In the genomic region with DNA sequence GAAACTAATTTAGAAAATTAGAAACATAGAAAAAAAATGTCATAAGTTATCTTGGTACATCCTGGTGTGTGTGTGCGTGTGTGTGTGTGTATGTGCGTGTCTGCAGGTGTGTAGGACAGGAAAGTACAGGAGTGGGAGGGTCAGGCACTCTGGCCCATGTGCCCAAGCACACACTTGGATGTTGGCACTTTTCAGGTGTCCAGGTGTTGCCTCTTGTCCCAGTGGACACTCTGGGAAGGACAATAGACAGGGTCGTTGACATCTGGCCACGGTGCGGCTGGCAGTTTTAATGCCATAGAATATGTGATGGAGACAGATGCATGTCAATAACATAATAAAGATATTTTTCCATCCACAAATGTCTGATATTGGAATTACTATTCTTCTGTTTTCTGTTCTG, we compare ENCODE assay signal across 36 cellular contexts.
"Had no signal": no experiment of that assay in that cellular context is flagged by ENCODE, and none has a peak within 500 bp of the region (broad histone marks: within the 10 kb centered on the region; RNA-seq: fewer than 3 reads in every experiment).

No MANE protein-coding gene starts in this region.

- H3K27ac ChIP-seq: ascending aorta, cardiac muscle cell, VCaP had no signal

- H3K4me1 ChIP-seq: ascending aorta had no signal

- H3K27ac Mint-ChIP-seq: activated B cell treated with CpG ODN at 0.5 μM for 24 hours; activated CD4-positive, alpha-beta memory T cell treated with anti-CD3 and anti-CD28 coated beads for 36 hours; activated CD4-positive, alpha-beta T cell treated with anti-CD3 and anti-CD28 coated beads, Interleukin-2, amount 10 ng/mL, durations not matched to agents 24 days and 14 days; activated CD8-positive, alpha-beta T cell treated with anti-CD3 and anti-CD28 coated beads for 36 hours; activated naive CD4-positive, alpha-beta T cell treated with anti-CD3 and anti-CD28 coated beads, Interleukin-2, amount 10 ng/mL, durations not matched to agents 7 days and 5 days; activated naive CD4-positive, alpha-beta T cell treated with anti-CD3 and anti-CD28 coated beads, Interleukin-2, amount 50 U/mL, for 24 hours; activated naive CD8-positive, alpha-beta T cell; activated naive CD8-positive, alpha-beta T cell treated with anti-CD3 and anti-CD28 coated beads, Interleukin-2, amount 10 ng/mL, durations not matched to agents 7 days and 5 days; activated naive CD8-positive, alpha-beta T cell treated with anti-CD3 and anti-CD28 coated beads, Interleukin-2, amount 50 U/mL, for 24 hours; activated T-cell treated with anti-CD3 and anti-CD28 coated beads, Interleukin-2, amount 50 U/mL, for 24 hours; activated T-helper 2 cell treated with anti-CD3 and anti-CD28 coated beads, Interferon-gamma antibody, Interleukin-2, Interleukin-4, amounts not matched to agents 10 μg/mL and 5 μg/mL and 100 μg/mL, durations not matched to agents 14 hours and 24 hours and 36 hours; brain; T-helper 1 cell treated with Interleukin-12 subunit alpha and Interleukin-12 subunit beta and Interleukin-4 antibody, amounts not matched to agents 30 μg/mL and 1 μg/mL, for 36 hours; T-helper 2 cell treated with Interferon-gamma antibody and Interleukin-4, amounts not matched to agents 5 μg/mL and 100 μg/mL, for 36 hours had no signal

- H3K4me3 Mint-ChIP-seq: activated B cell treated with CpG ODN at 0.5 μM for 24 hours; activated CD4-positive, alpha-beta memory T cell treated with anti-CD3 and anti-CD28 coated beads for 36 hours; activated CD4-positive, alpha-beta T cell treated with anti-CD3 and anti-CD28 coated beads, Interleukin-2, amount 10 ng/mL, durations not matched to agents 24 days and 14 days; activated CD8-positive, alpha-beta T cell treated with anti-CD3 and anti-CD28 coated beads for 36 hours; activated naive CD4-positive, alpha-beta T cell treated with anti-CD3 and anti-CD28 coated beads, Interleukin-2, amount 10 ng/mL, durations not matched to agents 7 days and 5 days; activated naive CD4-positive, alpha-beta T cell treated with anti-CD3 and anti-CD28 coated beads, Interleukin-2, amount 50 U/mL, for 24 hours; activated naive CD8-positive, alpha-beta T cell; activated naive CD8-positive, alpha-beta T cell treated with anti-CD3 and anti-CD28 coated beads, Interleukin-2, amount 10 ng/mL, durations not matched to agents 7 days and 5 days; activated naive CD8-positive, alpha-beta T cell treated with anti-CD3 and anti-CD28 coated beads, Interleukin-2, amount 50 U/mL, for 24 hours; activated T-cell treated with anti-CD3 and anti-CD28 coated beads, Interleukin-2, amount 50 U/mL, for 24 hours; brain; central memory CD8-positive, alpha-beta T cell; T-helper 1 cell treated with Interleukin-12 subunit alpha and Interleukin-12 subunit beta and Interleukin-4 antibody, amounts not matched to agents 30 μg/mL and 1 μg/mL, for 36 hours; T-helper 2 cell treated with Interferon-gamma antibody and Interleukin-4, amounts not matched to agents 5 μg/mL and 100 μg/mL, for 36 hours had no signal

- H3K4me3 ChIP-seq: ascending aorta, cardiac muscle cell had no signal

- H3K27me3 ChIP-seq: ascending aorta had no signal

- DNase-seq: activated B cell treated with CpG ODN at 0.5 μM for 24 hours; activated CD4-positive, alpha-beta memory T cell treated with anti-CD3 and anti-CD28 coated beads for 36 hours; activated CD4-positive, alpha-beta T cell treated with anti-CD3 and anti-CD28 coated beads for 4 hours; activated CD4-positive, alpha-beta T cell treated with anti-CD3 and anti-CD28 coated beads, Interleukin-2, amount 10 ng/mL, durations not matched to agents 24 days and 14 days; activated CD4-positive, alpha-beta T cell treated with anti-CD3 and anti-CD28 coated beads, Interleukin-2, amount 50 U/mL, for 1 hour; activated CD4-positive, alpha-beta T cell treated with anti-CD3 and anti-CD28 coated beads, Interleukin-2, amount 50 U/mL, for 4 hours; activated CD4-positive, CD25-positive, alpha-beta regulatory T cell treated with anti-CD3 and anti-CD28 coated beads, Interleukin-2, amount 50 U/mL, for 72 hours; activated CD8-positive, alpha-beta memory T cell treated with anti-CD3 and anti-CD28 coated beads, Interleukin-2, amount 50 U/mL, for 4 hours; activated CD8-positive, alpha-beta T cell treated with anti-CD3 and anti-CD28 coated beads for 36 hours; activated effector memory CD4-positive, alpha-beta T cell treated with Interleukin-2 at 50 U/mL for 16 hours; activated gamma-delta T cell; activated naive CD4-positive, alpha-beta T cell treated with anti-CD3 and anti-CD28 coated beads, Interleukin-2, amount 10 ng/mL, durations not matched to agents 7 days and 5 days; activated naive CD4-positive, alpha-beta T cell treated with Interleukin-2 at 50 U/mL for 16 hours; activated naive CD8-positive, alpha-beta T cell treated with anti-CD3 and anti-CD28 coated beads, Interleukin-2, amount 10 ng/mL, durations not matched to agents 7 days and 5 days; activated naive CD8-positive, alpha-beta T cell treated with anti-CD3 and anti-CD28 coated beads, Interleukin-2, amount 50 U/mL, for 24 hours; activated T-cell treated with anti-CD3 and anti-CD28 coated beads, Interleukin-2, amount 50 U/mL, for 24 hours; activated T-cell treated with anti-CD3 and anti-CD28 coated beads, Interleukin-2, amount 50 U/mL, for 48 hours; amygdala; anterior cingulate cortex; caudate nucleus; cerebellar nuclear complex; T-helper 1 cell; T-helper 2 cell; T-helper 9 cell had no signal

- H3K36me3 Mint-ChIP-seq: activated naive CD4-positive, alpha-beta T cell treated with anti-CD3 and anti-CD28 coated beads, Interleukin-2, amount 10 ng/mL, durations not matched to agents 7 days and 5 days; activated naive CD8-positive, alpha-beta T cell; activated naive CD8-positive, alpha-beta T cell treated with anti-CD3 and anti-CD28 coated beads, Interleukin-2, amount 10 ng/mL, durations not matched to agents 7 days and 5 days had no signal

- FAIRE-seq: bronchial epithelial cell, TTC549 had no signal

- H3K36me3 ChIP-seq: ascending aorta, cardiac muscle cell had no signal

- H3K4me1 Mint-ChIP-seq: activated B cell treated with CpG ODN at 0.5 μM for 24 hours; activated CD4-positive, alpha-beta T cell treated with anti-CD3 and anti-CD28 coated beads, Interleukin-2, amount 10 ng/mL, durations not matched to agents 24 days and 14 days; activated naive CD4-positive, alpha-beta T cell treated with anti-CD3 and anti-CD28 coated beads, Interleukin-2, amount 10 ng/mL, durations not matched to agents 7 days and 5 days; activated naive CD4-positive, alpha-beta T cell treated with anti-CD3 and anti-CD28 coated beads, Interleukin-2, amount 50 U/mL, for 24 hours; activated naive CD8-positive, alpha-beta T cell treated with anti-CD3 and anti-CD28 coated beads, Interleukin-2, amount 50 U/mL, for 24 hours; central memory CD8-positive, alpha-beta T cell had no signal

- H3K9me3 ChIP-seq: ascending aorta had no signal
